ENCODE assay signal across 20 cellular contexts in the genomic region with DNA sequence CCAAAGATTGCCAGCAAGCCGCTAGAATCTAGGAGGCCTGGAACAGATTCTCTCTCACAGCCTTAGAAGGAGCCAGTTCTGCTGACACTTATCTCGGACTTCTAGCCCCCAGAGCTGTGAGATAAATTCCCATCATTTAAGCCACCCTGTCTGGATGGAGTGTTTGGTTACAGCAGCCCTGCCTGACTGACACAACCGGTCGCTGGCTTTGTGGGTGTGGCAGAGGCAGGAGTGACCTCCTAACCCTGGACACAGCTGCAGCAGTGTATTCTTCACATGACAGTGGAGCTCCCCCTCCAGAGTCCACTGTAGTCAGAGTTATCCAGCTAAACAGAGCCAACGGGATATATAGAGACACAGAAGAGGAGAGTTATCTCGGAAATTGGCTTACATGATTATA. TPM values are rescaled to one million over a fixed set of nuclear protein-coding genes. Genes with fewer than 3 reads are reported as not detected.
A peak's percentile ranks its signal among the peaks of the same experiment; 100 is the strongest.
DNase-seq lines count a peak whose midpoint lies in the region; ATAC-seq and TF ChIP-seq lines count a peak whose summit lies in the region.
"Had no signal": no experiment of that assay in that cellular context is flagged by ENCODE, and none has a peak within 500 bp of the region (broad histone marks: within the 10 kb centered on the region; RNA-seq: fewer than 3 reads in every experiment).

No MANE protein-coding gene starts in this region.

- TF ChIP-seq CTCF in CD14-positive monocyte (IDR thresholded peaks at IDR 0.05) (no peak), colonic mucosa (IDR thresholded peaks at IDR 0.05) (no peak), liver (IDR thresholded peaks at IDR 0.05; ENCODE audit: low read depth, low read length, missing input control) (no peak), prostate gland (IDR thresholded peaks at IDR 0.05) (no peak)

- no peaks in the 10 kb centered on the region for H3K36me3 ChIP-seq in colonic mucosa
- H3K36me3 ChIP-seq in liver (ENCODE audit: control insufficient read depth in 4 of 4, insufficient read depth in 3 of 4, low read depth in 1 of 4, low read length in 3 of 4) = no peaks in the 10 kb centered on the region
- H3K36me3 ChIP-seq in prostate gland = no peaks in the 10 kb centered on the region
- H3K36me3 ChIP-seq: lower lobe of right lung, Peyer's patch had no signal

- peaks cover 0 to 3% (median 1%) of the 10 kb centered on the region in 3 donors for H3K27me3 Mint-ChIP-seq in CD14-positive monocyte (ENCODE audit: low read depth in 3 of 3)
- H3K27me3 Mint-ChIP-seq: CD4-positive, alpha-beta T cell had no signal

- TF ChIP-seq POLR2A in prostate gland (IDR thresholded peaks at IDR 0.05) = no peak

- no peak for TF ChIP-seq RAD21 in liver (IDR thresholded peaks at IDR 0.05)

- H3K27me3 ChIP-seq in colonic mucosa = no peaks in the 10 kb centered on the region
- H3K27me3 ChIP-seq in liver (ENCODE audit: control insufficient read depth in 4 of 4, insufficient read depth in 4 of 4, low read length in 3 of 4) = no peaks in the 10 kb centered on the region
- no peaks in the 10 kb centered on the region for H3K27me3 ChIP-seq in prostate gland (replicated peaks; ENCODE audit: insufficient read depth)
- H3K27me3 ChIP-seq: Peyer's patch had no signal

- H3K9ac ChIP-seq in colonic mucosa (ENCODE audit: low read depth in 2 of 2, low read length in 2 of 2) (peak overlapping the region in 1 of 2 donors; percentile 31), liver (ENCODE audit: low read depth in 1 of 2, low read length in 2 of 2) (no peak overlapping the region)

- H3K4me3 Mint-ChIP-seq in CD14-positive monocyte = no peak overlapping the region
- H3K4me3 Mint-ChIP-seq: activated CD4-positive, alpha-beta memory T cell treated with anti-CD3 and anti-CD28 coated beads for 36 hours; CD4-positive, alpha-beta T cell; central memory CD8-positive, alpha-beta T cell had no signal

- H3K27ac ChIP-seq in colonic mucosa (peak overlapping the region; percentile 1), liver (ENCODE audit: low read depth in 1 of 2, low read length in 2 of 2) (no peak overlapping the region), prostate gland (peak overlapping the region; percentile 39 to 54)
- H3K27ac ChIP-seq: lower lobe of right lung had no signal

- H3K9me3 ChIP-seq in colonic mucosa (no peaks in the 10 kb centered on the region), liver (ENCODE audit: control insufficient read depth in 4 of 4, low read length in 3 of 4) (no peaks in the 10 kb centered on the region), prostate gland (no peaks in the 10 kb centered on the region)
- H3K9me3 ChIP-seq: lower lobe of right lung, Peyer's patch had no signal

- DNase-seq in CD14-positive monocyte (ENCODE audit: low spot score) (peak; percentile 10), colonic mucosa (no peak), prostate gland (ENCODE audit: low spot score) (no peak), HuH-7 (ENCODE audit: low spot score) (no peak), superior temporal gyrus (ENCODE audit: extremely low spot score) (no peak)
- DNase-seq: activated CD4-positive, alpha-beta memory T cell treated with anti-CD3 and anti-CD28 coated beads for 36 hours; activated T-cell treated with anti-CD3 and anti-CD28 coated beads, Interleukin-2, amount 50 U/mL, for 48 hours; CD4-positive, alpha-beta T cell; lower lobe of right lung; MM.1S; NCI-H1930; NCI-H526; occipital lobe; stimulated activated CD4-positive, alpha-beta T cell treated with anti-CD3 and anti-CD28 coated beads, Interleukin-12 subunit alpha, Interleukin-12 subunit beta, amount 100 ng/mL, for 4 hours; stimulated activated naive CD4-positive, alpha-beta T cell had no signal

- H3K4me1 Mint-ChIP-seq in CD14-positive monocyte = no peaks in the 10 kb centered on the region
- H3K4me1 Mint-ChIP-seq: central memory CD8-positive, alpha-beta T cell had no signal

- H3K9me3 Mint-ChIP-seq in CD14-positive monocyte = no peaks in the 10 kb centered on the region
- H3K9me3 Mint-ChIP-seq: activated CD4-positive, alpha-beta memory T cell treated with anti-CD3 and anti-CD28 coated beads for 36 hours; CD4-positive, alpha-beta T cell; central memory CD8-positive, alpha-beta T cell had no signal

- no peaks in the 10 kb centered on the region for H3K4me1 ChIP-seq in colonic mucosa
- no peaks in the 10 kb centered on the region for H3K4me1 ChIP-seq in liver (ENCODE audit: control insufficient read depth in 4 of 4, insufficient read depth in 4 of 4, low read length in 3 of 4)
- H3K4me1 ChIP-seq in prostate gland (replicated peaks) = no peaks in the 10 kb centered on the region
- H3K4me1 ChIP-seq: Peyer's patch had no signal

- intact Hi-C loops in CD14-positive monocyte (cut with micrococcal nuclease) = no loop called here
- intact Hi-C loops in colonic mucosa (cut with DNase I) = no loop called here
- intact Hi-C loops in prostate gland (cut with DNase I) = no loop called here

- H3K4me3 ChIP-seq in colonic mucosa = no peak overlapping the region
- H3K4me3 ChIP-seq in liver (ENCODE audit: low read depth in 1 of 3, low read length in 3 of 3) = no peak overlapping the region
- no peak overlapping the region for H3K4me3 ChIP-seq in prostate gland
- H3K4me3 ChIP-seq: lower lobe of right lung, Peyer's patch had no signal

- ATAC-seq in HG02623 (IDR thresholded peaks at IDR 0.05; ENCODE audit: unreplicated experiment) (no peak), HG03460 (IDR thresholded peaks at IDR 0.05; ENCODE audit: unreplicated experiment) (no peak)

- no peaks in the 10 kb centered on the region for H3K36me3 Mint-ChIP-seq in CD14-positive monocyte
- H3K36me3 Mint-ChIP-seq: activated CD4-positive, alpha-beta memory T cell treated with anti-CD3 and anti-CD28 coated beads for 36 hours had no signal

- peak overlapping the region in 1 of 7 donors; percentile 23 for H3K27ac Mint-ChIP-seq in CD14-positive monocyte
- H3K27ac Mint-ChIP-seq: activated CD4-positive, alpha-beta memory T cell treated with anti-CD3 and anti-CD28 coated beads for 36 hours; CD4-positive, alpha-beta T cell had no signal

- WGBS in liver = 69% methylated on average over 6 of the region's 6 CpGs
- WGBS in prostate gland = 55% methylated on average over 6 of the region's 6 CpGs

TF ChIP-seq in liver, 16 proteins besides CTCF, POLR2A, EP300 and RAD21:
- TF ChIP-seq NR2F2 (IDR thresholded peaks at IDR 0.05) = peak; percentile 51
- TF ChIP-seq SP1 (IDR thresholded peaks at IDR 0.05) = no peak
- TF ChIP-seq FOXA1 (IDR thresholded peaks at IDR 0.05) = no peak
- TF ChIP-seq TAF1 (conservative IDR thresholded peaks at IDR 0.05) = no peak
- no peak for TF ChIP-seq HNF4G (IDR thresholded peaks at IDR 0.05)

RNA-seq across cellular contexts. Expression of gene IL17B, which starts 21.2 kb away (rescaled TPM):
- not detected for polyA plus RNA-seq in CD14-positive monocyte
- total RNA-seq in colonic mucosa = under 1 TPM in 1 of 2 donors, not detected in 1; 0.42 TPM
- not detected for total RNA-seq in liver
- not detected for polyA plus RNA-seq in liver
- total RNA-seq in prostate gland = 1 to 10 TPM in 1 of 2 donors, not detected in 1; 9.3 TPM
- total RNA-seq: activated CD4-positive, alpha-beta memory T cell treated with anti-CD3 and anti-CD28 coated beads for 36 hours; CD4-positive, alpha-beta T cell; lower lobe of right lung; occipital lobe; Peyer's patch had no signal

RNA-seq across cellular contexts. Expression of gene PCYOX1L, which starts 42.5 kb away (rescaled TPM):
- polyA plus RNA-seq in CD14-positive monocyte = 10 to 100 TPM in 1 of 2 donors, 1 to 10 TPM in 1; 9.8 to 13.5 TPM
- 10 to 100 TPM in 1 of 2 donors, 1 to 10 TPM in 1; 4.0 to 10.1 TPM for total RNA-seq in colonic mucosa
- total RNA-seq in liver = 1 to 10 TPM; 1.1 to 4.4 TPM
- polyA plus RNA-seq in liver = 1 to 10 TPM in 1 of 2 donors, under 1 TPM in 1; 0.47 to 1.2 TPM
- total RNA-seq in prostate gland = 10 to 100 TPM in 1 of 2 donors, 1 to 10 TPM in 1; 7.7 to 20.7 TPM

RNA-seq across cellular contexts. Expression of gene GRPEL2, which starts 55.0 kb away (rescaled TPM):
- polyA plus RNA-seq in CD14-positive monocyte = 1 to 10 TPM; 2.0 to 2.7 TPM
- 10 to 100 TPM; 14.5 to 16.4 TPM for total RNA-seq in colonic mucosa
- total RNA-seq in liver = 1 to 10 TPM; 6.5 to 9.5 TPM
- polyA plus RNA-seq in liver = 1 to 10 TPM; 2.5 to 3.0 TPM
- total RNA-seq in prostate gland = 10 to 100 TPM; 11.1 to 12.0 TPM

Comparison
In these comparisons a context has a peak if more than half of its experiments do, and no peak if none do; other contexts are left out.
1. H3K27ac ChIP-seq: peak in colonic mucosa (single experiment) and prostate gland (2 of 2); none in liver (0 of 2).